11 cellular contexts compared by ENCODE assay signal in the genomic region with DNA sequence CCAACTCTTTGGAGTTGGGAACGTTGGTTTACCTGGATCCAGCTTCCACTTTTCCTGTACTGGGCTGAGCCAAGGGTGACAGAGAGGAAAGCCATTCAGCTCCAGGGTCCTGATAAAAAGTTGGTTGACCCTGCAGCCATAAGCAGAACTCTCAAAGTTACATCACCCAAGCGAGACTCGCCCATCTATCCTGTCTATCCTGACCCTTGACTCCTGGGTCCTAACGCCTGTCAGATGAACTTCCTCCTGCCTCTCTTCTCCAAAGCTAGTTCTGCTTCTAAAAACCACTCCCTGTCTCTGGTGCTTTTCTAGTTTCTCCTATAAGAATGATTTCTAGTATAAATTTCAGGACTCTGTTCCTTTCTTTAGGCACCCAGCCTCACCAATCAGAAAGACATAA. TPM values are rescaled to one million over a fixed set of nuclear protein-coding genes. Genes with fewer than 3 reads are reported as not detected.
DNase-seq lines count a peak whose midpoint lies in the region; ATAC-seq and TF ChIP-seq lines count a peak whose summit lies in the region.
"Not testable (repeated sequence)": the region's sequence is repeated elsewhere in the genome, so short reads cannot be mapped to it uniquely, and the experiment has no call there.
"Had no signal": no experiment of that assay in that cellular context is flagged by ENCODE, and none has a peak within 500 bp of the region (broad histone marks: within the 10 kb centered on the region; RNA-seq: fewer than 3 reads in every experiment).

No MANE protein-coding gene starts in this region.

- H3K36me3 ChIP-seq in HUES6 (ENCODE audit: control insufficient read depth, insufficient read depth, low read length); OCI-LY3 (replicated peaks; ENCODE audit: low read depth, low read length); iPS-20b (ENCODE audit: insufficient read depth, low read depth, low read length): not testable (repeated sequence)

- not testable (repeated sequence) for H3K4me1 Mint-ChIP-seq in activated T-cell treated with anti-CD3 and anti-CD28 coated beads, Interleukin-2, amount 50 U/mL, for 72 hours (ENCODE audit: low read depth)

- peak overlapping the region; percentile 47 for H3K4me2 ChIP-seq in OCI-LY3 (ENCODE audit: low read length)

- not testable (repeated sequence) for H3K4me1 ChIP-seq in HUES6 (ENCODE audit: control insufficient read depth, insufficient read depth, low read length); iPS-20b (ENCODE audit: insufficient read depth, low read length)
- peaks cover 17% of the 10 kb centered on the region for H3K4me1 ChIP-seq in OCI-LY3 (ENCODE audit: low read length)

- not testable (repeated sequence) for TF ChIP-seq POLR2A in NB4 (IDR thresholded peaks at IDR 0.05; ENCODE audit: extremely low read depth, insufficient read length)

- H3K9me3 Mint-ChIP-seq in activated T-cell treated with anti-CD3 and anti-CD28 coated beads, Interleukin-2, amount 50 U/mL, for 72 hours: not testable (repeated sequence)

- H3K27ac ChIP-seq in HUES6 (ENCODE audit: low read depth, low read length); OCI-LY3 (ENCODE audit: low read length); iPS-20b (ENCODE audit: low read length): not testable (repeated sequence)

- not testable (repeated sequence) for H3K9me3 ChIP-seq in HUES6 (ENCODE audit: control insufficient read depth, insufficient read depth, low read depth, low read length); OCI-LY3 (ENCODE audit: insufficient read depth, low read length); iPS-20b (ENCODE audit: insufficient read depth, low read depth, low read length)

- H4K20me1 ChIP-seq in OCI-LY3 (ENCODE audit: insufficient read depth, low read length): not testable (repeated sequence)

- H3K4me3 Mint-ChIP-seq in activated T-cell treated with anti-CD3 and anti-CD28 coated beads, Interleukin-2, amount 50 U/mL, for 72 hours: peak overlapping the region; percentile 37 to 46

- not testable (repeated sequence) for TF ChIP-seq CTCF in NB4 (IDR thresholded peaks at IDR 0.05; ENCODE audit: low read depth, low read length)
- peak; percentile 28; the same call in 1 of the 2 replicates for TF ChIP-seq CTCF in OCI-LY3 (IDR thresholded peaks at IDR 0.05; ENCODE audit: low read depth, low read length)

- H3K27ac Mint-ChIP-seq in activated T-cell treated with anti-CD3 and anti-CD28 coated beads, Interleukin-2, amount 50 U/mL, for 72 hours: not testable (repeated sequence)

- DNase-seq in CMK (ENCODE audit: low read depth): peak; percentile 41
- peak; percentile 72 for DNase-seq in NB4 (ENCODE audit: low read depth)
- peak; percentile 18 for DNase-seq in SW480 (ENCODE audit: low spot score)
- not testable (repeated sequence) for DNase-seq in activated T-cell treated with anti-CD3 and anti-CD28 coated beads, Interleukin-2, amount 50 U/mL, for 72 hours

- not testable (repeated sequence) for H3K27me3 ChIP-seq in HUES6 (ENCODE audit: control insufficient read depth, insufficient read depth, low read length); OCI-LY3 (ENCODE audit: low read depth, low read length); iPS-20b (ENCODE audit: insufficient read depth, low read length)

- not testable (repeated sequence) for ATAC-seq in activated T-cell treated with anti-CD3 and anti-CD28 coated beads, Interleukin-2, amount 50 U/mL, for 72 hours (replicated peaks in 1 of 2)

- peak overlapping the region; percentile 23; the same call in 1 of the 2 replicates for H3K4me3 ChIP-seq in HUES6 (ENCODE audit: low read depth, low read length)
- not testable (repeated sequence) for H3K4me3 ChIP-seq in NB4 (ENCODE audit: low read depth, low read length)
- peak overlapping the region; percentile 66 for H3K4me3 ChIP-seq in OCI-LY3 (ENCODE audit: low read length)
- H3K4me3 ChIP-seq in iPS-20b (ENCODE audit: low read length): 0 out of 2 replicates have a peak overlapping the region, but pooled peaks have one; percentile 1

- peaks cover 10% of the 10 kb centered on the region for H3K27me3 Mint-ChIP-seq in activated T-cell treated with anti-CD3 and anti-CD28 coated beads, Interleukin-2, amount 50 U/mL, for 72 hours (ENCODE audit: low read depth)

- H3K79me2 ChIP-seq in OCI-LY3 (ENCODE audit: low read length): not testable (repeated sequence)

- peak overlapping the region; percentile 85 for H2AFZ ChIP-seq in OCI-LY3 (ENCODE audit: low read depth, low read length)

- H3K36me3 Mint-ChIP-seq in activated T-cell treated with anti-CD3 and anti-CD28 coated beads, Interleukin-2, amount 50 U/mL, for 72 hours (ENCODE audit: insufficient read depth in 2 of 2): not testable (repeated sequence)

- not testable (repeated sequence) for H3K9ac ChIP-seq in HUES6 (ENCODE audit: low read length); iPS-20b (ENCODE audit: low read depth, low read length)
- peak overlapping the region; percentile 27; the same call in 1 of the 2 replicates for H3K9ac ChIP-seq in OCI-LY3 (ENCODE audit: low read length)

RNA-seq across cellular contexts. Expression of a gene that starts 36.1 kb away (rescaled TPM):
- total RNA-seq in activated T-cell treated with anti-CD3 and anti-CD28 coated beads, Interleukin-2, amount 50 U/mL, for 72 hours: not detected
- total RNA-seq: Calu3; CD4-positive, alpha-beta T cell; H7; Right ventricle myocardium inferior had no signal

RNA-seq across cellular contexts. Expression of a gene that starts 36.1 kb away (rescaled TPM):
- total RNA-seq in activated T-cell treated with anti-CD3 and anti-CD28 coated beads, Interleukin-2, amount 50 U/mL, for 72 hours: 1 to 10 TPM in 1 of 2 donors, under 1 TPM in 1; 0.48 to 2.0 TPM
